28 cellular contexts compared by ENCODE assay signal in the genomic region with DNA sequence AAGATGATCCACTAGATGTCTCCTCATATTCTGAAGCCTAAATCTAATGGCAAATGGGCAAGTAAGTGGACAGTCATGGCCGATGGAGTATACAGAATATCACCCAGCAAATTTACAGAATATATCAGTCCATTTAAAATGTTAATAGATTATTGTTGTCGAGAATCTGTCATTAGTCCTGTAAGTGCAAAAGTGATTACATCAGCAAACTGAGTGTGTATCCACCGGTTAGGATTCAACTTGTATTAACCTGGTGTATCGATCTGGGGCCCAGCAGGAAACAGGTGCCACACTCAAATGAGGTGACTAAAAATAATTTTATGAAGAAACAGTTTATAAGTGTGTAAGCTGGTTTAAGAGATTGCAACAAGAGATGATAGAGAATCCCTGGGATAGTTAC.
"Had no signal": no experiment of that assay in that cellular context is flagged by ENCODE, and none has a peak within 500 bp of the region (broad histone marks: within the 10 kb centered on the region; RNA-seq: fewer than 3 reads in every experiment).

No MANE protein-coding gene starts in this region.

- DNase-seq: activated CD4-positive, alpha-beta T cell treated with anti-CD3 and anti-CD28 coated beads for 1 hour; activated CD4-positive, alpha-beta T cell treated with anti-CD3 and anti-CD28 coated beads, Interleukin-2, amount 50 U/mL, for 1 hour; activated CD8-positive, alpha-beta T cell treated with anti-CD3 and anti-CD28 coated beads for 36 hours; activated gamma-delta T cell treated with Interleukin-2 at 50 U/mL for 16 hours; activated naive CD4-positive, alpha-beta T cell treated with anti-CD3 and anti-CD28 coated beads, Interleukin-2, amount 50 U/mL, for 16 hours; activated T-cell treated with anti-CD3 and anti-CD28 coated beads, Interleukin-2, amount 50 U/mL, for 4 hours; amniotic stem cell; brain microvascular endothelial cell; cortex of kidney; effector memory CD8-positive, alpha-beta T cell; islet precursor cell; natural killer cell; occipital lobe; psoas muscle; sigmoid colon; stimulated activated CD4-positive, alpha-beta T cell treated with anti-CD3 and anti-CD28 coated beads, Interleukin-1b, Interleukin-23, amount 100 ng/mL, for 48 hours; stimulated activated CD4-positive, alpha-beta T cell treated with anti-CD3 and anti-CD28 coated beads, Interleukin-4, amount 100 ng/mL, for 4 hours; stimulated activated CD8-positive, alpha-beta memory T cell treated with anti-CD3 and anti-CD28 coated beads, Interleukin-4, amount 100 ng/mL, for 48 hours; stimulated activated naive B cell treated with anti-CD40 and anti-IgM and Interleukin-4, amounts not matched to agents 10 μg/mL and 1 μg/mL and 100 μg/mL, for 72 hours; stomach; thyroid gland; upper lobe of left lung had no signal

- H3K36me3 ChIP-seq: brain microvascular endothelial cell, gastroesophageal sphincter, neural progenitor cell, sigmoid colon, stomach, thyroid gland, upper lobe of left lung, vagina had no signal

- H3K27me3 ChIP-seq: brain microvascular endothelial cell, gastroesophageal sphincter, hepatocyte, neural progenitor cell, sigmoid colon, thyroid gland, upper lobe of left lung, vagina had no signal

- H3K4me1 ChIP-seq: gastroesophageal sphincter, neural progenitor cell, parathyroid adenoma, psoas muscle, sigmoid colon, stomach, thyroid gland, upper lobe of left lung, vagina had no signal

- H3K27ac ChIP-seq: brain microvascular endothelial cell, gastroesophageal sphincter, hepatocyte, neural progenitor cell, parathyroid adenoma, psoas muscle, sigmoid colon, stomach, thyroid gland, upper lobe of left lung, vagina had no signal

- H3K9me3 ChIP-seq: gastroesophageal sphincter, psoas muscle, sigmoid colon, stomach, thyroid gland, upper lobe of left lung, vagina had no signal

- H3K4me3 ChIP-seq: gastroesophageal sphincter, hepatocyte, neural progenitor cell, psoas muscle, sigmoid colon, smooth muscle cell, stomach, thyroid gland, upper lobe of left lung, vagina had no signal
